ENCODE assay signal across 1 cellular context in the genomic region with DNA sequence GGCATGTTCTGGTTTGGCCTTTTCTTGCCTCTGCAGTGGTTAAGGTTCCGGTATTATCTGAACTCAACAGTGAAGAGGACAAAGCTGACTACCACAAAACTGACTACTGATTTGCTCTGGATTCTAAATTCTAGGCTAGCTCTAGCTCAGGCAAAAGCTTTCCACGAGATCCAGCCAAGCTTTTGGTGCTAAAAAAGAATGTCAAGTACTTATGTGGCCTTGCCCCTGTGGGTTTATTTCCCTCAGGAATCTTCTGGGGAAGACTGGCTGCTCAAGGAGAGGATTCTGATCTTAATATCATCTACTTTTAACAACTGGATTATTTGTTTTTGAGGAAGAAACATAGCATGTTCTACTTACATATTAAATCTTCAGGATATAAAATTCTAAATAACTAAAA.
TF ChIP-seq lines count a peak whose summit lies in the region.

No MANE protein-coding gene starts in this region.

TF ChIP-seq in IMR-90, 13 proteins besides CTCF, POLR2A, EP300 and RAD21 (continued from another document):
- TF ChIP-seq MXI1 (IDR thresholded peaks at IDR 0.05; ENCODE audit: borderline replicate concordance, low read depth, low read length) (no peak), ELK1 (IDR thresholded peaks at IDR 0.05; ENCODE audit: borderline replicate concordance, low read depth, low read length) (no peak), RCOR1 (IDR thresholded peaks at IDR 0.05; ENCODE audit: insufficient replicate concordance, low read length) (no peak), CHD1 (IDR thresholded peaks at IDR 0.05; ENCODE audit: low read depth, low read length) (no peak), MAZ (IDR thresholded peaks at IDR 0.05; ENCODE audit: borderline replicate concordance, low read depth, low read length) (no peak), SMC3 (IDR thresholded peaks at IDR 0.05; ENCODE audit: low read depth, low read length) (no peak), BHLHE40 (IDR thresholded peaks at IDR 0.05; ENCODE audit: low read depth, low read length) (no peak)
